In the genomic region with DNA sequence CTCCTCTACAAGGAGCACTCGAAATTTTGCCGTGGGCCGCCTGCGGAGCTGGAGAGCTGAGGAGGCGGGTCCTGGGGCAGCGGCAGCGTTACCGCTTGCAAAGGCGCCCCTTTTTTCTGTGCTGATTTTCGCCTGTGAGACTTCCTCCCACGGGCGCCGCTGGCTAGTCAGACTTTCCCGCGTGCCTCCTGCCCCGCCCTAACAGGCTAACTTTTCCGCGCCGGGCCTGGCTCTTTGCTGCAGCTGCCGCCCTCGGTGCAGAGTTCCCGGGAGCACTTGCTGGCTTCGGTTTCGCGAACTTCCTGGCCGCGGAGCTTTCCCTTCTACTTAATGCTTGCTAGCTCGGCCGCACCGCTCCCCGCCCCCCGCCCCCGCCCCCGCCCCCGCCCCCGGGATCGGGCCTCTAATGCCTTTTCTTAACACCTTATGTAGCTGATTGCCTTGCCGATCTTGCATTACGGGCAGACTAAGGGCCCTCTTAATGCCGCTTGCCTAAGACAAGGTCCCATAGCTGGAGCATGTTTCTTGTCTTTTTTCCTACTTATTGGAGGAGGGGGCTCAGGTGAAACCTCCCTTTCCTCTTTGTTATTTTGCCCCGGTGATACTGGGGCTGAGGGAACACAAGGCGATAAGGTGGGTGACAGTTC, we compare ENCODE assay signal across 8 cellular contexts. TPM values are rescaled to one million over a fixed set of nuclear protein-coding genes. Genes with fewer than 3 reads are reported as not detected.
A peak's percentile ranks its signal among the peaks of the same experiment; 100 is the strongest.
DNase-seq lines count a peak whose midpoint lies in the region; ATAC-seq and TF ChIP-seq lines count a peak whose summit lies in the region.

No MANE protein-coding gene starts in this region.

- TF ChIP-seq CTCF in esophagus squamous epithelium (IDR thresholded peaks at IDR 0.05): no peak

- no peak overlapping the region for H3K9ac ChIP-seq in muscle layer of colon (ENCODE audit: low read length)

- intact Hi-C loops in esophagus squamous epithelium (cut with DNase I): no loop called here

- ATAC-seq in GM18873 (IDR thresholded peaks at IDR 0.05; ENCODE audit: low FRiP score, unreplicated experiment): no peak

- 6 to 7% methylated on average over 23 to 28 of the region's 42 CpGs for WGBS in esophagus squamous epithelium, 2 donors

- H3K4me1 ChIP-seq in esophagus squamous epithelium (peaks cover 0 to 21% (median 7%) of the 10 kb centered on the region in 3 donors), muscle layer of colon (ENCODE audit: insufficient read depth, low read length) (no peaks in the 10 kb centered on the region)

- H3K4me3 ChIP-seq in esophagus squamous epithelium (peak overlapping the region; percentile 7 to 66 (median 38)), muscle layer of colon (ENCODE audit: low read depth in 1 of 2, low read length in 2 of 2) (peak overlapping the region; percentile 18 to 52)

- DNase-seq in EH (ENCODE audit: low read depth): peak; percentile 45
- peak; percentile 1 for DNase-seq in NCI-H526 treated with DMSO at 0.1 percent for 48 hours (lab: John Stamatoyannopoulos, UW)
- DNase-seq in activated T-cell treated with anti-CD3 and anti-CD28 coated beads for 48 hours (ENCODE audit: low read depth): peak; percentile 54
- no peak for DNase-seq in esophagus squamous epithelium (lab: John Stamatoyannopoulos, UW)
- peak; percentile 19 to 51 for DNase-seq in stimulated activated CD8-positive, alpha-beta memory T cell treated with anti-CD3 and anti-CD28 coated beads, Interleukin-4, amount 100 ng/mL, for 4 hours (ENCODE audit: low read depth in 2 of 2, low spot score in 1 of 2)
- DNase-seq in foreskin melanocyte: no peak

- TF ChIP-seq POLR2A in esophagus squamous epithelium (IDR thresholded peaks at IDR 0.05): no peak

- H3K36me3 ChIP-seq in esophagus squamous epithelium: no peaks in the 10 kb centered on the region
- H3K36me3 ChIP-seq in muscle layer of colon (ENCODE audit: insufficient read depth, low read length): no peaks in the 10 kb centered on the region

- H3K27ac ChIP-seq in esophagus squamous epithelium: peak overlapping the region in 2 of 4 donors; percentile 42
- peak overlapping the region; percentile 19 for H3K27ac ChIP-seq in muscle layer of colon (ENCODE audit: low read depth, low read length)

- H3K9me3 ChIP-seq in esophagus squamous epithelium: no peaks in the 10 kb centered on the region
- H3K9me3 ChIP-seq in muscle layer of colon (ENCODE audit: low read length): no peaks in the 10 kb centered on the region

- H3K27me3 ChIP-seq in esophagus squamous epithelium (peaks cover 0 to 47% (median 0%) of the 10 kb centered on the region in 4 donors), muscle layer of colon (ENCODE audit: control insufficient read depth in 1 of 2, insufficient read depth in 2 of 2, low read length in 2 of 2) (no peaks in the 10 kb centered on the region)

RNA-seq across cellular contexts. Expression of a gene that starts 37.9 kb away (rescaled TPM):
- total RNA-seq in esophagus squamous epithelium: 1 to 10 TPM in 3 of 4 donors, under 1 TPM in 1; 0.83 to 3.1 (median 2.7) TPM

Comparison
In these comparisons a context has a peak if more than half of its experiments do, and no peak if none do; other contexts are left out.
1. DNase-seq: peak in EH (single experiment), NCI-H526 treated with DMSO at 0.1 percent for 48 hours (single experiment), activated T-cell treated with anti-CD3 and anti-CD28 coated beads for 48 hours (single experiment) and stimulated activated CD8-positive, alpha-beta memory T cell treated with anti-CD3 and anti-CD28 coated beads, Interleukin-4, amount 100 ng/mL, for 4 hours (2 of 2); none in esophagus squamous epithelium (single experiment) and foreskin melanocyte (single experiment).